8 cellular contexts compared by ENCODE assay signal in genomic region chr9:32384002-32384363, GRCh38. TPM values are rescaled to one million over a fixed set of nuclear protein-coding genes. Genes with fewer than 3 reads are reported as not detected.
DNase-seq lines count a peak whose midpoint lies in the region; ATAC-seq and TF ChIP-seq lines count a peak whose summit lies in the region.

No MANE protein-coding gene starts in this region.

- no peaks in the 10 kb centered on the region for H3K27me3 ChIP-seq in CD4-positive, alpha-beta memory T cell (ENCODE audit: insufficient read depth, low read length)
- H3K27me3 ChIP-seq in MM.1S (replicated peaks; ENCODE audit: insufficient read depth, low read length), result peaks cover 7% of the 10 kb centered on the region; the same call in 1 of the 2 replicates
- peaks cover 54% of the 10 kb centered on the region for H3K27me3 ChIP-seq in neural progenitor cell

- H3K9me3 Mint-ChIP-seq in CD4-positive, alpha-beta memory T cell, result peaks cover 0 to 2% (median 0%) of the 10 kb centered on the region in 8 donors
- H3K9me3 Mint-ChIP-seq in effector memory CD8-positive, alpha-beta T cell, result no peaks in the 10 kb centered on the region
- no peaks in the 10 kb centered on the region for H3K9me3 Mint-ChIP-seq in neural progenitor cell

- H3F3A ChIP-seq in MM.1S (ENCODE audit: insufficient read depth, low read length) (peaks cover 2% of the 10 kb centered on the region; the same call in 1 of the 2 replicates), neural progenitor cell (ENCODE audit: low read depth) (peaks cover 2% of the 10 kb centered on the region)

- peaks cover 16 to 25% (median 20%) of the 10 kb centered on the region in 4 donors for H3K4me1 Mint-ChIP-seq in CD4-positive, alpha-beta memory T cell
- peaks cover 7 to 23% of the 10 kb centered on the region in 2 donors for H3K4me1 Mint-ChIP-seq in effector memory CD8-positive, alpha-beta T cell (ENCODE audit: low read depth in 2 of 2)
- peaks cover 10% of the 10 kb centered on the region for H3K4me1 Mint-ChIP-seq in neural progenitor cell

- H3K9ac ChIP-seq in MM.1S (ENCODE audit: low read length), result no peak overlapping the region
- H3K9ac ChIP-seq in neural progenitor cell, result no peak overlapping the region

- H3K36me3 Mint-ChIP-seq in CD4-positive, alpha-beta memory T cell, result no peaks in the 10 kb centered on the region
- H3K36me3 Mint-ChIP-seq in effector memory CD8-positive, alpha-beta T cell (ENCODE audit: insufficient read depth), result no peaks in the 10 kb centered on the region
- H3K36me3 Mint-ChIP-seq in neural progenitor cell, result peaks cover 4% of the 10 kb centered on the region

- peak overlapping the region; percentile 44 to 91 for H3K4me3 ChIP-seq in CD4-positive, alpha-beta memory T cell (ENCODE audit: low read length in 2 of 2)
- H3K4me3 ChIP-seq in MM.1S (ENCODE audit: low read length) (peak overlapping the region; percentile 89), neural progenitor cell (peak overlapping the region; percentile 82)

- TF ChIP-seq CTCF in MM.1S (IDR thresholded peaks at IDR 0.05; ENCODE audit: low read length) (no peak), neural progenitor cell (IDR thresholded peaks at IDR 0.05) (no peak)

- H3K4me1 ChIP-seq in CD4-positive, alpha-beta memory T cell (ENCODE audit: insufficient read depth, low read length), result peaks cover 23% of the 10 kb centered on the region
- H3K4me1 ChIP-seq in MM.1S (ENCODE audit: low read length), result peaks cover 14% of the 10 kb centered on the region
- no peaks in the 10 kb centered on the region for H3K4me1 ChIP-seq in neural progenitor cell

- H3K27ac Mint-ChIP-seq in CD4-positive, alpha-beta memory T cell, result peak overlapping the region in 5 of 7 donors; percentile 3 to 77 (median 55)
- H3K27ac Mint-ChIP-seq in effector memory CD8-positive, alpha-beta T cell, result no peak overlapping the region
- H3K27ac Mint-ChIP-seq in neural progenitor cell, result no peak overlapping the region

- H3K79me2 ChIP-seq in MM.1S (ENCODE audit: low read length), result 0 out of 2 replicates have a peak, but pooled peaks cover 4% of the 10 kb centered on the region
- peaks cover 6% of the 10 kb centered on the region for H3K79me2 ChIP-seq in neural progenitor cell (ENCODE audit: low read depth)

- no peak for ATAC-seq in effector memory CD8-positive, alpha-beta T cell (replicated peaks)
- ATAC-seq in GM21737 (IDR thresholded peaks at IDR 0.05; ENCODE audit: unreplicated experiment), result no peak

- peak overlapping the region; percentile 81 to 88 (median 83) for H3K4me3 Mint-ChIP-seq in CD4-positive, alpha-beta memory T cell
- peak overlapping the region; percentile 80 to 83 for H3K4me3 Mint-ChIP-seq in effector memory CD8-positive, alpha-beta T cell
- H3K4me3 Mint-ChIP-seq in neural progenitor cell, result peak overlapping the region; percentile 84

- POLR2A ChIA-PET in CD4-positive, alpha-beta memory T cell (lab: Charles Lee; ENCODE audit: partially characterized antibody), result interaction anchor here (0.9 to 3.4 kb wide), 4 partner anchors 142 to 189 kb away, joined by 3 to 35 read pairs (median 27); partner anchors contain the start of genes NDUFB6, RIGI, SMIM27 and TOPORS

- CTCF ChIA-PET in CD4-positive, alpha-beta memory T cell (lab: Charles Lee; ENCODE audit: partially characterized antibody), result interaction anchor here (1.2 to 5.0 kb wide), 11 partner anchors 8 to 584 kb away, joined by 3 to 100 read pairs (median 7); partner anchors contain the start of genes NDUFB6 and RIGI

- H4K20me1 ChIP-seq in MM.1S (ENCODE audit: insufficient read depth, low read length), result no peaks in the 10 kb centered on the region
- H4K20me1 ChIP-seq in neural progenitor cell (ENCODE audit: low read depth), result no peaks in the 10 kb centered on the region

- H3K9me3 ChIP-seq in CD4-positive, alpha-beta memory T cell (ENCODE audit: control insufficient read depth in 1 of 2, low read length in 2 of 2), result no peaks in the 10 kb centered on the region
- H3K9me3 ChIP-seq in MM.1S (replicated peaks; ENCODE audit: insufficient read depth, low read length) (no peaks in the 10 kb centered on the region), neural progenitor cell (ENCODE audit: low read depth) (no peaks in the 10 kb centered on the region)

- H3K9me2 ChIP-seq in MM.1S (replicated peaks; ENCODE audit: insufficient read depth, low read length), result no peaks in the 10 kb centered on the region

- no peak for DNase-seq in CD4-positive, alpha-beta memory T cell
- DNase-seq in MM.1S, result no peak
- DNase-seq in effector memory CD8-positive, alpha-beta T cell, result no peak
- no peak for DNase-seq in neural progenitor cell (ENCODE audit: low spot score)
- no peak for DNase-seq in HK-2 (ENCODE audit: unreplicated experiment)
- DNase-seq in DMS 273 treated with DMSO at 0.1 percent for 48 hours (lab: John Stamatoyannopoulos, UW), result no peak
- no peak for DNase-seq in mesenteric fat pad (ENCODE audit: low spot score)

- intact Hi-C loops in CD4-positive, alpha-beta memory T cell (cut with micrococcal nuclease), result loop anchor here (1.0 kb wide), 4 partner anchors 142 to 617 kb away; partner anchors contain the start of genes APTX, RIGI, SMIM27 and TOPORS

- peaks cover 3 to 7% of the 10 kb centered on the region in 2 donors for H3K27me3 Mint-ChIP-seq in CD4-positive, alpha-beta memory T cell
- peaks cover 20 to 21% of the 10 kb centered on the region in 2 donors for H3K27me3 Mint-ChIP-seq in effector memory CD8-positive, alpha-beta T cell
- peaks cover 31% of the 10 kb centered on the region for H3K27me3 Mint-ChIP-seq in neural progenitor cell (ENCODE audit: insufficient read depth, low read depth)

- H3K27ac ChIP-seq in CD4-positive, alpha-beta memory T cell (ENCODE audit: low read depth, low read length), result peak overlapping the region; percentile 55
- H3K27ac ChIP-seq in MM.1S (ENCODE audit: low read length) (no peak overlapping the region), neural progenitor cell (no peak overlapping the region)

- peak overlapping the region; percentile 90 for H2AFZ ChIP-seq in MM.1S (ENCODE audit: low read length)
- H2AFZ ChIP-seq in neural progenitor cell (replicated peaks), result no peak overlapping the region

- peak overlapping the region; percentile 83 for H3K4me2 ChIP-seq in MM.1S (ENCODE audit: low read depth, low read length)
- H3K4me2 ChIP-seq in neural progenitor cell, result peak overlapping the region; percentile 85

- no peaks in the 10 kb centered on the region for H3K36me3 ChIP-seq in CD4-positive, alpha-beta memory T cell (ENCODE audit: insufficient read depth, low read length)
- H3K36me3 ChIP-seq in MM.1S (replicated peaks; ENCODE audit: insufficient read depth, low read length), result no peaks in the 10 kb centered on the region
- no peaks in the 10 kb centered on the region for H3K36me3 ChIP-seq in neural progenitor cell

RNA-seq across cellular contexts. Expression of gene ACO1, which starts 0.5 kb away (rescaled TPM):
- total RNA-seq in CD4-positive, alpha-beta memory T cell, result 1 to 10 TPM; 7.9 to 9.1 TPM
- polyA plus RNA-seq in CD4-positive, alpha-beta memory T cell, result 10 to 100 TPM in 1 of 2 donors, 1 to 10 TPM in 1; 9.2 to 11.9 TPM
- 37.6 and 38.2 TPM in 2 replicates for total RNA-seq in neural progenitor cell (ENCODE audit: low replicate concordance)
- total RNA-seq in mesenteric fat pad, result 237 TPM

Comparison
In these comparisons a context has a peak if more than half of its experiments do, and no peak if none do; other contexts are left out.
1. H3K27ac Mint-ChIP-seq: peak in CD4-positive, alpha-beta memory T cell (5 of 7); none in effector memory CD8-positive, alpha-beta T cell (0 of 2) and neural progenitor cell (single experiment).
2. Peak in every context shown above with its lines, with median percentiles within 50 percentile points of each other: H3K4me3 ChIP-seq and H3K4me3 Mint-ChIP-seq.